ENCODE assay signal across 2 cellular contexts in the genomic region with DNA sequence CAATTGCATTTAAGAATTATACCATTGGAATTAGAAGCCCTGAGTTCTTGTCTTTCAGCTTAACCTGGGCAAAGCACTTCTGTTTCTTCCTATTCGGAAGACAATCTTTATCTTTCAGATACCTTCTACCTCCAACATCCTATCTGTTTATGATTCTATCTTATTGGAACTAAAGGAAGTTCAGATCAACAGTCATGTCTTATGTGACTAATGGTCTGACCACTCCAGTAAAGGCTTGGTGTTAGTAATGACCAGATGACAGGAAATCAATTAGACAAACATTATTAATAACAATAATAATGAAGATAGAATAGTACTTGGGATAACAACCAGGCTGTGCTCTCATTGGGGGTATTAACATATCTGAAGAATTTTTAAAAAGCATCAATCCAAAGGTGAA.
TF ChIP-seq lines count a peak whose summit lies in the region.

No MANE protein-coding gene starts in this region.

TF ChIP-seq in IMR-90, 13 proteins besides CTCF, POLR2A, EP300 and RAD21:
- TF ChIP-seq NFE2L2 (IDR thresholded peaks at IDR 0.05; ENCODE audit: low read depth, low read length) (no peak), SMC3 (IDR thresholded peaks at IDR 0.05; ENCODE audit: low read depth, low read length) (no peak), RCOR1 (IDR thresholded peaks at IDR 0.05; ENCODE audit: insufficient replicate concordance, low read length) (no peak), MXI1 (IDR thresholded peaks at IDR 0.05; ENCODE audit: borderline replicate concordance, low read depth, low read length) (no peak), FOS (IDR thresholded peaks at IDR 0.05; ENCODE audit: low read depth, low read length) (no peak), BHLHE40 (IDR thresholded peaks at IDR 0.05; ENCODE audit: low read depth, low read length) (no peak), CEBPB (IDR thresholded peaks at IDR 0.05; ENCODE audit: low read depth, low read length) (no peak), MAZ (IDR thresholded peaks at IDR 0.05; ENCODE audit: borderline replicate concordance, low read depth, low read length) (no peak), CHD1 (IDR thresholded peaks at IDR 0.05; ENCODE audit: low read depth, low read length) (no peak), RFX5 (IDR thresholded peaks at IDR 0.05; ENCODE audit: low read depth, low read length) (no peak), MAFK (IDR thresholded peaks at IDR 0.05; ENCODE audit: low read depth, low read length) (no peak)
- TF ChIP-seq, protein P1, sequence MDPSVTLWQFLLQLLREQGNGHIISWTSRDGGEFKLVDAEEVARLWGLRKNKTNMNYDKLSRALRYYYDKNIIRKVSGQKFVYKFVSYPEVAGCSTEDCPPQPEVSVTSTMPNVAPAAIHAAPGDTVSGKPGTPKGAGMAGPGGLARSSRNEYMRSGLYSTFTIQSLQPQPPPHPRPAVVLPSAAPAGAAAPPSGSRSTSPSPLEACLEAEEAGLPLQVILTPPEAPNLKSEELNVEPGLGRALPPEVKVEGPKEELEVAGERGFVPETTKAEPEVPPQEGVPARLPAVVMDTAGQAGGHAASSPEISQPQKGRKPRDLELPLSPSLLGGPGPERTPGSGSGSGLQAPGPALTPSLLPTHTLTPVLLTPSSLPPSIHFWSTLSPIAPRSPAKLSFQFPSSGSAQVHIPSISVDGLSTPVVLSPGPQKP (IDR thresholded peaks at IDR 0.05; ENCODE audit: borderline replicate concordance, low read depth, low read length) = no peak
- TF ChIP-seq, protein P2, sequence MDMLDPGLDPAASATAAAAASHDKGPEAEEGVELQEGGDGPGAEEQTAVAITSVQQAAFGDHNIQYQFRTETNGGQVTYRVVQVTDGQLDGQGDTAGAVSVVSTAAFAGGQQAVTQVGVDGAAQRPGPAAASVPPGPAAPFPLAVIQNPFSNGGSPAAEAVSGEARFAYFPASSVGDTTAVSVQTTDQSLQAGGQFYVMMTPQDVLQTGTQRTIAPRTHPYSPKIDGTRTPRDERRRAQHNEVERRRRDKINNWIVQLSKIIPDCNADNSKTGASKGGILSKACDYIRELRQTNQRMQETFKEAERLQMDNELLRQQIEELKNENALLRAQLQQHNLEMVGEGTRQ (IDR thresholded peaks at IDR 0.05; ENCODE audit: low read depth, low read length) = no peak

TF ChIP-seq in HEK293T, 16 proteins besides CTCF, POLR2A, EP300 and RAD21:
- TF ChIP-seq LEF1 (IDR thresholded peaks at IDR 0.05; ENCODE audit: borderline replicate concordance) = no peak
